20 cellular contexts compared by ENCODE assay signal in the genomic region with DNA sequence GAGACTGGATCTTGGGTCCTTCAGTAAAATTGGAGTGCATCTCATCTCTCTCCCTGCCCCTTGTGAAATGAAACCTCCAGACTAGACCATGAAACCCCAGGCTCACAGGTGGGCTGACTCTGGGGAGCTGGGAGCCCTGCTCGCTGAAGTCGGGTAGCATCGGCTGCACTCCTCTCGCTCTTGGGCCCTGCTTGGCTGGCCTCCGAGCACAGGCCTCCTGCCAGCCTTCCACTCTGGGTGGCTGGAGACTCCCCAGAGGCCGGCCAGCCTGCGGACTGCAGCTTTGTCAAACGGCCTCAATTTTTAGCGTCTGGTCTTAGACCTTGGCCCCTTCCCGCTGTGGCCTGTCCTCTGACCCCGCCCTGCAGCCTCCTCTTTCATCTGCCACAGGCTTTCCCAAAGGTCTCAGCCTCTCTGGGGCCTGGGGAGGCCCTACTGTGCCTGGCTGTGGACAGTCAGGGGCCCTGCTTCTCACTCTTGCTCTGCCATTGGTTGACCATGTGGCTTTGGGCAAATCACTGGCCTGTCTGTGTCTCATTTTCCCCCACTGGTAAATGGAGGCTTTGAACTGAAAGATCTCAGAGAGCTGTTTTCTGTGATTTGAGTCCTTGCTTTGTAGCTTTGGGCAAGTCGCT. TPM values are rescaled to one million over a fixed set of nuclear protein-coding genes. Genes with fewer than 3 reads are reported as not detected.
DNase-seq lines count a peak whose midpoint lies in the region; ATAC-seq and TF ChIP-seq lines count a peak whose summit lies in the region.
"Had no signal": no experiment of that assay in that cellular context is flagged by ENCODE, and none has a peak within 500 bp of the region (broad histone marks: within the 10 kb centered on the region; RNA-seq: fewer than 3 reads in every experiment).

No MANE protein-coding gene starts in this region.

- H3K27ac Mint-ChIP-seq in chondrocyte (ENCODE audit: unreplicated experiment) = no peak overlapping the region
- peak overlapping the region; percentile 97 for H3K27ac Mint-ChIP-seq in nephron progenitor cell
- H3K27ac Mint-ChIP-seq in MCF 10A (ENCODE audit: low read depth, unreplicated experiment) = no peak overlapping the region
- H3K27ac Mint-ChIP-seq: activated naive CD8-positive, alpha-beta T cell treated with anti-CD3 and anti-CD28 coated beads for 36 hours; activated T-helper 2 cell treated with anti-CD3 and anti-CD28 coated beads, Interferon-gamma antibody, Interleukin-2, Interleukin-4, amounts not matched to agents 10 μg/mL and 5 μg/mL and 100 μg/mL, durations not matched to agents 14 hours and 24 hours and 36 hours; stimulated activated effector memory CD8-positive, alpha-beta T cell treated with anti-CD3 and anti-CD28 coated beads, Interleukin-12 subunit alpha, Interleukin-12 subunit beta, amount 100 ng/mL, for 72 hours had no signal

- CTCF ChIA-PET in MCF 10A (lab: Yijun Ruan, JAX) = interaction anchor here (0.5 to 1.2 kb wide), 3 partner anchors 63 to 122 kb away, joined by 3 to 5 read pairs (median 3); no protein-coding TSS in a partner anchor

- no peak for ATAC-seq in left ventricle myocardium superior
- ATAC-seq: heart left ventricle; left colon; stimulated activated effector memory CD8-positive, alpha-beta T cell treated with anti-CD3 and anti-CD28 coated beads, Interleukin-12 subunit alpha, Interleukin-12 subunit beta, amount 100 ng/mL, for 72 hours had no signal

- H3K27me3 Mint-ChIP-seq in chondrocyte (ENCODE audit: low read depth) (no peaks in the 10 kb centered on the region), nephron progenitor cell (ENCODE audit: low read depth, poor library complexity) (peaks cover 7% of the 10 kb centered on the region), MCF 10A (ENCODE audit: insufficient read depth, unreplicated experiment) (no peaks in the 10 kb centered on the region)
- H3K27me3 Mint-ChIP-seq: activated naive CD8-positive, alpha-beta T cell treated with anti-CD3 and anti-CD28 coated beads for 36 hours had no signal

- TF ChIP-seq CTCF in chondrocyte (IDR thresholded peaks at IDR 0.05) = no peak
- TF ChIP-seq CTCF in nephron progenitor cell (IDR thresholded peaks at IDR 0.05) = no peak
- no peak for TF ChIP-seq CTCF in MCF 10A (IDR thresholded peaks at IDR 0.05; ENCODE audit: unreplicated experiment)

- POLR2A ChIA-PET in MCF 10A (lab: Yijun Ruan, JAX) = interaction anchor here (1.0 kb wide), 1 partner anchor 105 kb away, joined by 3 read pairs; no protein-coding TSS in a partner anchor

- H3K4me3 Mint-ChIP-seq in chondrocyte (ENCODE audit: unreplicated experiment) (no peak overlapping the region), nephron progenitor cell (no peak overlapping the region), MCF 10A (ENCODE audit: unreplicated experiment) (no peak overlapping the region)
- H3K4me3 Mint-ChIP-seq: activated naive CD8-positive, alpha-beta T cell treated with anti-CD3 and anti-CD28 coated beads for 36 hours; stimulated activated effector memory CD8-positive, alpha-beta T cell treated with anti-CD3 and anti-CD28 coated beads, Interleukin-12 subunit alpha, Interleukin-12 subunit beta, amount 100 ng/mL, for 72 hours had no signal

- intact Hi-C loops in left ventricle myocardium superior (cut with micrococcal nuclease) = loop anchor here (10.0 kb wide), 1 partner anchor 106 kb away; the partner anchor contains the start of gene MANBAL
- intact Hi-C loops in cardiac septum (cut with DNase I) = no loop called here
- intact Hi-C loops in MCF 10A (cut with micrococcal nuclease) = loop anchor here (5.0 kb wide), 1 partner anchor 136 kb away; the partner anchor contains the start of gene BLCAP

- BruUV-seq in MCF 10A (replicated peaks; lab: Mats Ljungman, UMichigan) = no TSS peak

- DNase-seq in left ventricle myocardium superior (peak; percentile 30), cardiac septum (ENCODE audit: low spot score) (no peak), chondrocyte (ENCODE audit: low spot score) (peak; percentile 81), nephron progenitor cell (no peak), NCI-H2107 (lab: John Stamatoyannopoulos, UW) (no peak), inferior parietal cortex (ENCODE audit: extremely low spot score) (no peak), NCI-H2081 (lab: John Stamatoyannopoulos, UW) (no peak), MCF 10A (ENCODE audit: unreplicated experiment) (no peak)
- DNase-seq: activated CD4-positive, alpha-beta T cell treated with anti-CD3 and anti-CD28 coated beads, Interleukin-2, amount 50 U/mL, for 48 hours; activated CD8-positive, alpha-beta memory T cell treated with anti-CD3 and anti-CD28 coated beads, Interleukin-2, amount 50 U/mL, for 4 hours; activated naive CD8-positive, alpha-beta T cell treated with anti-CD3 and anti-CD28 coated beads for 36 hours; cerebellar nuclear complex; DMS79 treated with DMSO at 0.1 percent for 48 hours; GM23248; left colon; NCI-H187; stimulated activated CD4-positive, alpha-beta T cell treated with anti-CD3 and anti-CD28 coated beads, Interleukin-2, amount 100 ng/mL, for 48 hours had no signal

- H3K36me3 Mint-ChIP-seq in chondrocyte (ENCODE audit: low read depth) (peaks cover 6% of the 10 kb centered on the region), nephron progenitor cell (ENCODE audit: low read depth) (peaks cover 9% of the 10 kb centered on the region), MCF 10A (ENCODE audit: insufficient read depth, unreplicated experiment) (peaks cover 19% of the 10 kb centered on the region)
- H3K36me3 Mint-ChIP-seq: activated naive CD8-positive, alpha-beta T cell treated with anti-CD3 and anti-CD28 coated beads for 36 hours; stimulated activated effector memory CD8-positive, alpha-beta T cell treated with anti-CD3 and anti-CD28 coated beads, Interleukin-12 subunit alpha, Interleukin-12 subunit beta, amount 100 ng/mL, for 72 hours had no signal

- no peaks in the 10 kb centered on the region for H3K9me3 Mint-ChIP-seq in chondrocyte (ENCODE audit: low read depth)
- H3K9me3 Mint-ChIP-seq in nephron progenitor cell = no peaks in the 10 kb centered on the region
- no peaks in the 10 kb centered on the region for H3K9me3 Mint-ChIP-seq in MCF 10A (ENCODE audit: unreplicated experiment)
- H3K9me3 Mint-ChIP-seq: activated naive CD8-positive, alpha-beta T cell treated with anti-CD3 and anti-CD28 coated beads for 36 hours; activated T-helper 2 cell treated with anti-CD3 and anti-CD28 coated beads, Interferon-gamma antibody, Interleukin-2, Interleukin-4, amounts not matched to agents 10 μg/mL and 5 μg/mL and 100 μg/mL, durations not matched to agents 14 hours and 24 hours and 36 hours; stimulated activated effector memory CD8-positive, alpha-beta T cell treated with anti-CD3 and anti-CD28 coated beads, Interleukin-12 subunit alpha, Interleukin-12 subunit beta, amount 100 ng/mL, for 72 hours had no signal

- H3K4me1 Mint-ChIP-seq in chondrocyte (ENCODE audit: low read depth) (no peaks in the 10 kb centered on the region), nephron progenitor cell (peaks cover 28% of the 10 kb centered on the region), MCF 10A (ENCODE audit: insufficient read depth, unreplicated experiment) (peaks cover 12% of the 10 kb centered on the region)
- H3K4me1 Mint-ChIP-seq: activated naive CD8-positive, alpha-beta T cell treated with anti-CD3 and anti-CD28 coated beads for 36 hours; stimulated activated effector memory CD8-positive, alpha-beta T cell treated with anti-CD3 and anti-CD28 coated beads, Interleukin-12 subunit alpha, Interleukin-12 subunit beta, amount 100 ng/mL, for 72 hours had no signal

RNA-seq across cellular contexts. Expression of gene SRC, which starts 45.1 kb away (rescaled TPM):
- total RNA-seq in left ventricle myocardium superior (5.1 TPM), cardiac septum (5.0 TPM), chondrocyte (16.0 to 25.7 TPM (median 25.1 TPM) in 3 replicates), MCF 10A (2022) (28.1 and 29.5 TPM in 2 replicates)

Comparison
In these comparisons a context has a peak if more than half of its experiments do, and no peak if none do; other contexts are left out.
1. DNase-seq: peak in left ventricle myocardium superior (single experiment) and chondrocyte (single experiment); none in cardiac septum (single experiment), nephron progenitor cell (single experiment), NCI-H2107 (single experiment), inferior parietal cortex (single experiment), NCI-H2081 (0 of 2) and MCF 10A (single experiment).